31 cellular contexts compared by ENCODE assay signal in the genomic region with DNA sequence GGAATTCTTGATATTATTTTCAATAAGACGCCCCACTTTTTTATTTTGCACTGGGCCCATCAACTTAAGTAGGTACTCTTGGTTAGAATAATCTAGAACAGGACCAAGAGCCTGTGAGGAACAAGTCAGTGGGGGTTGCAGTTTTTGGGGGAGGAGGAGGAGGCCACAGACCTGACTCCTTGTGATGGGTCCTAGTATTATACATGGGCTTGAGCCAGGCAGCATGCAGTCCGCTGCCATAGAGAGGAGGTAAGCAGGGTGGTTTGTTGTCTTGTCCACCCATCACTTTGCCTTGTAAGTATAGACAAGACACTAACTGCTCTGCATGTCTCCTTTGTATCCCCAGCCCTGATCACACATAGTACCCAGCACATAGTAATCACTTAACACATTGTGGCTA. TPM values are rescaled to one million over a fixed set of nuclear protein-coding genes. Genes with fewer than 3 reads are reported as not detected.
"Had no signal": no experiment of that assay in that cellular context is flagged by ENCODE, and none has a peak within 500 bp of the region (broad histone marks: within the 10 kb centered on the region; RNA-seq: fewer than 3 reads in every experiment).

No MANE protein-coding gene starts in this region.

- H3K4me3 Mint-ChIP-seq: activated CD8-positive, alpha-beta T cell treated with anti-CD3 and anti-CD28 coated beads for 36 hours; activated naive CD4-positive, alpha-beta T cell treated with anti-CD3 and anti-CD28 coated beads for 36 hours; activated naive CD4-positive, alpha-beta T cell treated with anti-CD3 and anti-CD28 coated beads, Interleukin-2, amount 50 U/mL, for 24 hours; activated naive CD8-positive, alpha-beta T cell treated with anti-CD3 and anti-CD28 coated beads for 36 hours; activated naive CD8-positive, alpha-beta T cell treated with anti-CD3 and anti-CD28 coated beads, Interleukin-2, amount 50 U/mL, for 24 hours; activated T-cell treated with anti-CD3 and anti-CD28 coated beads, Interleukin-2, amount 50 U/mL, for 4 hours; activated T-helper 1 cell treated with anti-CD3 and anti-CD28 coated beads, Interleukin-12 subunit alpha, Interleukin-12 subunit beta, Interleukin-2, Interleukin-4 antibody, amounts not matched to agents 30 ng/mL and 10 ng/mL and 1 ng/mL, durations not matched to agents 14 hours and 24 hours and 36 hours; brain; effector memory CD8-positive, alpha-beta T cell had no signal

- FAIRE-seq: frontal cortex had no signal

- H3K4me1 ChIP-seq: adrenal gland, breast epithelium had no signal

- H3K9me3 ChIP-seq: adrenal gland, breast epithelium had no signal

- H3K27me3 ChIP-seq: adrenal gland, breast epithelium, cardiac muscle cell had no signal

- H3K36me3 Mint-ChIP-seq: activated naive CD4-positive, alpha-beta T cell treated with anti-CD3 and anti-CD28 coated beads, Interleukin-2, amount 50 U/mL, for 24 hours; activated naive CD8-positive, alpha-beta T cell treated with anti-CD3 and anti-CD28 coated beads for 36 hours; brain had no signal

- H3K27ac Mint-ChIP-seq: activated CD8-positive, alpha-beta T cell treated with anti-CD3 and anti-CD28 coated beads for 36 hours; activated naive CD4-positive, alpha-beta T cell treated with anti-CD3 and anti-CD28 coated beads for 36 hours; activated naive CD4-positive, alpha-beta T cell treated with anti-CD3 and anti-CD28 coated beads, Interleukin-2, amount 50 U/mL, for 24 hours; activated naive CD8-positive, alpha-beta T cell treated with anti-CD3 and anti-CD28 coated beads for 36 hours; activated naive CD8-positive, alpha-beta T cell treated with anti-CD3 and anti-CD28 coated beads, Interleukin-2, amount 50 U/mL, for 24 hours; activated T-helper 1 cell treated with anti-CD3 and anti-CD28 coated beads, Interleukin-12 subunit alpha, Interleukin-12 subunit beta, Interleukin-2, Interleukin-4 antibody, amounts not matched to agents 30 ng/mL and 10 ng/mL and 1 ng/mL, durations not matched to agents 14 hours and 24 hours and 36 hours; activated T-helper 2 cell treated with anti-CD3 and anti-CD28 coated beads, Interferon-gamma antibody, Interleukin-2, Interleukin-4, amounts not matched to agents 10 μg/mL and 5 μg/mL and 100 μg/mL, durations not matched to agents 14 hours and 24 hours and 36 hours; effector memory CD8-positive, alpha-beta T cell had no signal

- H3K4me1 Mint-ChIP-seq: activated naive CD4-positive, alpha-beta T cell treated with anti-CD3 and anti-CD28 coated beads, Interleukin-2, amount 50 U/mL, for 24 hours; activated naive CD8-positive, alpha-beta T cell treated with anti-CD3 and anti-CD28 coated beads for 36 hours; activated naive CD8-positive, alpha-beta T cell treated with anti-CD3 and anti-CD28 coated beads, Interleukin-2, amount 50 U/mL, for 24 hours had no signal

- DNase-seq: activated CD4-positive, alpha-beta T cell treated with anti-CD3 and anti-CD28 coated beads for 1 hour; activated CD4-positive, alpha-beta T cell treated with anti-CD3 and anti-CD28 coated beads for 4 hours; activated CD4-positive, alpha-beta T cell treated with anti-CD3 and anti-CD28 coated beads, Interleukin-2, amount 50 U/mL, for 1 hour; activated CD4-positive, alpha-beta T cell treated with anti-CD3 and anti-CD28 coated beads, Interleukin-2, amount 50 U/mL, for 48 hours; activated CD8-positive, alpha-beta memory T cell treated with anti-CD3 and anti-CD28 coated beads for 24 hours; activated CD8-positive, alpha-beta T cell treated with anti-CD3 and anti-CD28 coated beads for 36 hours; activated effector memory CD4-positive, alpha-beta T cell treated with anti-CD3 and anti-CD28 coated beads, Interleukin-2, amount 50 U/mL, for 16 hours; activated naive CD4-positive, alpha-beta T cell treated with anti-CD3 and anti-CD28 coated beads for 36 hours; activated naive CD8-positive, alpha-beta T cell treated with anti-CD3 and anti-CD28 coated beads for 36 hours; activated naive CD8-positive, alpha-beta T cell treated with anti-CD3 and anti-CD28 coated beads, Interleukin-2, amount 50 U/mL, for 24 hours; activated T-cell treated with anti-CD3 and anti-CD28 coated beads, Interleukin-2, amount 50 U/mL, for 4 hours; adrenal gland; amygdala; aorta; central memory CD4-positive, alpha-beta T cell; cerebellar nuclear complex; cortex of kidney; dermis blood vessel endothelial cell; effector CD4-positive, alpha-beta T cell; effector memory CD8-positive, alpha-beta T cell; erythroblast; foreskin fibroblast; head of caudate nucleus; T-helper 2 cell had no signal

- H3K36me3 ChIP-seq: adrenal gland, breast epithelium, cardiac muscle cell had no signal

- H3K27ac ChIP-seq: adrenal gland, cardiac muscle cell had no signal

- ATAC-seq: activated CD8-positive, alpha-beta T cell treated with anti-CD3 and anti-CD28 coated beads for 36 hours; activated naive CD8-positive, alpha-beta T cell treated with anti-CD3 and anti-CD28 coated beads, Interleukin-2, amount 50 U/mL, for 24 hours; activated T-cell treated with anti-CD3 and anti-CD28 coated beads, Interleukin-2, amount 50 U/mL, for 4 hours; effector memory CD8-positive, alpha-beta T cell had no signal

- H3K9me3 Mint-ChIP-seq: activated CD8-positive, alpha-beta T cell treated with anti-CD3 and anti-CD28 coated beads for 36 hours; activated naive CD4-positive, alpha-beta T cell treated with anti-CD3 and anti-CD28 coated beads for 36 hours; activated naive CD4-positive, alpha-beta T cell treated with anti-CD3 and anti-CD28 coated beads, Interleukin-2, amount 50 U/mL, for 24 hours; activated naive CD8-positive, alpha-beta T cell treated with anti-CD3 and anti-CD28 coated beads for 36 hours; activated naive CD8-positive, alpha-beta T cell treated with anti-CD3 and anti-CD28 coated beads, Interleukin-2, amount 50 U/mL, for 24 hours; activated T-cell treated with anti-CD3 and anti-CD28 coated beads, Interleukin-2, amount 50 U/mL, for 4 hours; activated T-helper 1 cell treated with anti-CD3 and anti-CD28 coated beads, Interleukin-12 subunit alpha, Interleukin-12 subunit beta, Interleukin-2, Interleukin-4 antibody, amounts not matched to agents 30 ng/mL and 10 ng/mL and 1 ng/mL, durations not matched to agents 14 hours and 24 hours and 36 hours; activated T-helper 2 cell treated with anti-CD3 and anti-CD28 coated beads, Interferon-gamma antibody, Interleukin-2, Interleukin-4, amounts not matched to agents 10 μg/mL and 5 μg/mL and 100 μg/mL, durations not matched to agents 14 hours and 24 hours and 36 hours; brain; effector memory CD8-positive, alpha-beta T cell had no signal

- H3K4me3 ChIP-seq: adrenal gland, breast epithelium, cardiac muscle cell had no signal

RNA-seq across cellular contexts. Expression of a gene that starts 24.5 kb away (rescaled TPM):
- total RNA-seq: activated CD8-positive, alpha-beta T cell treated with anti-CD3 and anti-CD28 coated beads for 36 hours; activated naive CD8-positive, alpha-beta T cell treated with anti-CD3 and anti-CD28 coated beads for 36 hours; activated T-helper 1 cell treated with anti-CD3 and anti-CD28 coated beads, Interleukin-12 subunit alpha, Interleukin-12 subunit beta, Interleukin-2, Interleukin-4 antibody, amounts not matched to agents 30 ng/mL and 10 ng/mL and 1 ng/mL, durations not matched to agents 14 hours and 24 hours and 36 hours had no signal
